In the genomic region with DNA sequence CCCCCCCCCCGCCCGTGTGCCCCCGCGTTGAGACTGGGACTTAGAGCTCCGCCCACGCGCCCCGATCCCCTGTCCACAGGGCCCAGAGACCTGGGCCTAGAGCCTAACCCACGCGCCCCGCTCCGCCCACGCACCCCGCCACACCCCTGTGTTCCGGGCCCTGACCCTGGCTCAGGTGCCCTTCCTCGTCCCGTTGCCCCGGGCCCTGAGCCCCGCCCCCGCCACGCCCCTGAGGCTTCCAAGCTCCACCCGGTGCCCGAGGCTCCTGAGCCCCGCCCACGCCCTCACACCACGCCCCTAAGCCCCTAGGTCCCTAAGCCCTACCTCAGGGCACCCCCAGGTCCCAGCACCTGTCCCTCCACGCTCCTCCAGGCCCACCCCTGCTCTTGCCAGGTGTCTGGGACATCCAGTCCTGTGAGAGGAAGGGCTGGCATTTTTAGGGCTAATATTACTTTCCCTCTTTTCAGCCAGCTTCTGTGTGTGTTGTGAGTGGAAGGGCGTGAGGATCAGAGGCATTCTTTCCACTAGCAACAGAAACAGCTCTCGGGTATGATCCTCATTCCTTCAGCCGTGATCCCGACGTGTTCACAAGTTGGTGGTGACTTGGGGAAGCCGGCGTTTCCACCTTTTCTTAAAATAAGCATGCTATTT, we compare ENCODE assay signal across 8 cellular contexts. TPM values are rescaled to one million over a fixed set of nuclear protein-coding genes. Genes with fewer than 3 reads are reported as not detected.
DNase-seq lines count a peak whose midpoint lies in the region; ATAC-seq and TF ChIP-seq lines count a peak whose summit lies in the region.

No MANE protein-coding gene starts in this region.

- H3K4me1 Mint-ChIP-seq in naive B cell = peaks cover 10 to 31% (median 25%) of the 10 kb centered on the region in 3 donors

- peak overlapping the region; percentile 70 to 93 (median 81) for H3K4me3 Mint-ChIP-seq in naive B cell

- TF ChIP-seq POLR2A in GM18526 (IDR thresholded peaks at IDR 0.05; ENCODE audit: extremely low read depth, insufficient read length) (peak; percentile 34), erythroblast (IDR thresholded peaks at IDR 0.05; ENCODE audit: low read length) (no peak)

- H3K27me3 Mint-ChIP-seq in naive B cell = peaks cover 0 to 8% (median 0%) of the 10 kb centered on the region in 3 donors

- peak; percentile 69 for DNase-seq in 8988T
- DNase-seq in NCI-H82 treated with DMSO at 0.1 percent for 48 hours (lab: John Stamatoyannopoulos, UW; ENCODE audit: unreplicated experiment) = peak; percentile 34
- peak; percentile 49 for DNase-seq in activated CD8-positive, alpha-beta memory T cell treated with anti-CD3 and anti-CD28 coated beads, Interleukin-2, amount 50 U/mL, for 24 hours (ENCODE audit: extremely low read depth)
- DNase-seq in erythroblast (lab: John Stamatoyannopoulos, UW) = peak; percentile 70
- DNase-seq in naive B cell = peak; percentile 91
- peak; percentile 65 to 88 (median 84) for DNase-seq in stimulated activated naive CD4-positive, alpha-beta T cell (lab: John Stamatoyannopoulos, UW)

- H3K36me3 Mint-ChIP-seq in naive B cell = no peaks in the 10 kb centered on the region

- ATAC-seq in HG03064 (IDR thresholded peaks at IDR 0.05; ENCODE audit: low read depth, unreplicated experiment) (peak; percentile 55), naive B cell (ENCODE audit: low read depth in 2 of 2) (peak; percentile 79 to 80)

- no peaks in the 10 kb centered on the region for H3K9me3 Mint-ChIP-seq in naive B cell

- H3K27ac Mint-ChIP-seq in naive B cell = peak overlapping the region; percentile 1 to 95 (median 89)

RNA-seq across cellular contexts. Expression of a gene that starts 0.6 kb away (rescaled TPM):
- 10 to 100 TPM in 1 of 6 donors, 1 to 10 TPM in 2, under 1 TPM in 3; 0.31 to 10.3 (median 0.99) TPM for polyA plus RNA-seq in naive B cell (ENCODE audit: low read depth in 6 of 6)

Comparison
In these comparisons a context has a peak if more than half of its experiments do, and no peak if none do; other contexts are left out.
1. Peak in every context shown above with its lines: DNase-seq and ATAC-seq.
2. DNase-seq: peak in every context shown above with its lines; median percentile 91 in naive B cell; 84 in stimulated activated naive CD4-positive, alpha-beta T cell; 70 in erythroblast; 69 in 8988T; 49 in activated CD8-positive, alpha-beta memory T cell treated with anti-CD3 and anti-CD28 coated beads, Interleukin-2, amount 50 U/mL, for 24 hours; 34 in NCI-H82 treated with DMSO at 0.1 percent for 48 hours.